31 cellular contexts compared by ENCODE assay signal in the genomic region with DNA sequence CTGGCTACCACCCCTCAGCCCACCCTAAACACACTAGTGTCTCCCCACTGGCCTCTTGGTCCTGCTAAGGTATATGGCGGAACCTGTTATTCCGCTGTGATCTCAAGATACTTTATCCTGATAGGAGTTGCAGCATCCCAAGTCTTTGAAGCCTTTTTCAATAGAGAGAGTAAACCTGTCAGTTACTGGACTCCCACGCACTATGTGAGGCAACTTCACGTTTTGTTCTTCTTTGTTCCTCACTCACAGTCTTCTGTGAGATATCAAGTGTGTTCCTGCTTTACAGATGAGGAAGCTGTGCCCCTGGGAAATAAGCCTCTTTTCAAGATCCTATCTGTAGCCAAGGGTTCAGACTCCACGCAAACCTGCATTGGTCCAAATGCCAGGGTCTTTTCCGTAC.
"Had no signal": no experiment of that assay in that cellular context is flagged by ENCODE, and none has a peak within 500 bp of the region (broad histone marks: within the 10 kb centered on the region; RNA-seq: fewer than 3 reads in every experiment).

No MANE protein-coding gene starts in this region.

- H3K36me3 ChIP-seq: breast epithelium, WERI-Rb-1 had no signal

- H3K36me3 Mint-ChIP-seq: activated naive CD4-positive, alpha-beta T cell treated with anti-CD3 and anti-CD28 coated beads, Interleukin-2, amount 50 U/mL, for 72 hours; activated naive CD8-positive, alpha-beta T cell treated with anti-CD3 and anti-CD28 coated beads, Interleukin-2, amount 10 ng/mL, durations not matched to agents 7 days and 5 days; brain; T-cell had no signal

- H3K4me3 Mint-ChIP-seq: activated B cell treated with CpG ODN at 0.5 μM for 24 hours; activated CD8-positive, alpha-beta T cell treated with anti-CD3 and anti-CD28 coated beads for 36 hours; activated naive CD4-positive, alpha-beta T cell treated with anti-CD3 and anti-CD28 coated beads for 36 hours; activated naive CD8-positive, alpha-beta T cell treated with anti-CD3 and anti-CD28 coated beads, Interleukin-2, amount 10 ng/mL, durations not matched to agents 7 days and 5 days; activated T-cell treated with anti-CD3 and anti-CD28 coated beads, Interleukin-2, amount 50 U/mL, for 4 hours; activated T-helper 17 cell treated with anti-CD3 and anti-CD28 coated beads, Interleukin-2, amount 50 U/mL, for 72 hours; brain; central memory CD8-positive, alpha-beta T cell; effector memory CD8-positive, alpha-beta T cell; T-cell; T-helper 1 cell treated with Interleukin-12 subunit alpha and Interleukin-12 subunit beta and Interleukin-4 antibody, amounts not matched to agents 30 μg/mL and 1 μg/mL, for 36 hours had no signal

- H3K4me3 ChIP-seq: ascending aorta, breast epithelium, esophagus muscularis mucosa, gastrocnemius medialis, heart right ventricle had no signal

- H3K4me1 Mint-ChIP-seq: activated B cell treated with CpG ODN at 0.5 μM for 24 hours; activated naive CD8-positive, alpha-beta T cell treated with anti-CD3 and anti-CD28 coated beads, Interleukin-2, amount 10 ng/mL, durations not matched to agents 7 days and 5 days; activated T-helper 17 cell treated with anti-CD3 and anti-CD28 coated beads, Interleukin-2, amount 50 U/mL, for 72 hours; central memory CD8-positive, alpha-beta T cell; T-cell had no signal

- H3K9me3 Mint-ChIP-seq: activated B cell treated with CpG ODN at 0.5 μM for 24 hours; activated CD8-positive, alpha-beta T cell treated with anti-CD3 and anti-CD28 coated beads for 36 hours; activated naive CD4-positive, alpha-beta T cell treated with anti-CD3 and anti-CD28 coated beads for 36 hours; activated naive CD4-positive, alpha-beta T cell treated with anti-CD3 and anti-CD28 coated beads, Interleukin-2, amount 50 U/mL, for 72 hours; activated naive CD8-positive, alpha-beta T cell treated with anti-CD3 and anti-CD28 coated beads, Interleukin-2, amount 10 ng/mL, durations not matched to agents 7 days and 5 days; activated T-cell treated with anti-CD3 and anti-CD28 coated beads, Interleukin-2, amount 50 U/mL, for 4 hours; activated T-helper 17 cell treated with anti-CD3 and anti-CD28 coated beads, Interleukin-2, amount 50 U/mL, for 72 hours; brain; central memory CD8-positive, alpha-beta T cell; effector memory CD8-positive, alpha-beta T cell; T-cell; T-helper 1 cell treated with Interleukin-12 subunit alpha and Interleukin-12 subunit beta and Interleukin-4 antibody, amounts not matched to agents 30 μg/mL and 1 μg/mL, for 36 hours had no signal

- H3K27ac Mint-ChIP-seq: activated B cell treated with CpG ODN at 0.5 μM for 24 hours; activated CD8-positive, alpha-beta T cell treated with anti-CD3 and anti-CD28 coated beads for 36 hours; activated naive CD4-positive, alpha-beta T cell treated with anti-CD3 and anti-CD28 coated beads for 36 hours; activated naive CD4-positive, alpha-beta T cell treated with anti-CD3 and anti-CD28 coated beads, Interleukin-2, amount 50 U/mL, for 72 hours; activated naive CD8-positive, alpha-beta T cell treated with anti-CD3 and anti-CD28 coated beads, Interleukin-2, amount 10 ng/mL, durations not matched to agents 7 days and 5 days; activated T-helper 17 cell treated with anti-CD3 and anti-CD28 coated beads, Interleukin-2, amount 50 U/mL, for 72 hours; brain; effector memory CD8-positive, alpha-beta T cell; T-cell; T-helper 1 cell treated with Interleukin-12 subunit alpha and Interleukin-12 subunit beta and Interleukin-4 antibody, amounts not matched to agents 30 μg/mL and 1 μg/mL, for 36 hours had no signal

- ATAC-seq: activated CD4-positive, CD25-positive, alpha-beta regulatory T cell treated with anti-CD3 and anti-CD28 coated beads, Interleukin-2, amount 50 U/mL, for 24 hours; activated CD8-positive, alpha-beta T cell treated with anti-CD3 and anti-CD28 coated beads for 36 hours; activated naive CD4-positive, alpha-beta T cell treated with anti-CD3 and anti-CD28 coated beads, Interleukin-2, amount 50 U/mL, for 72 hours; activated T-cell treated with anti-CD3 and anti-CD28 coated beads, Interleukin-2, amount 50 U/mL, for 4 hours; activated T-helper 17 cell treated with anti-CD3 and anti-CD28 coated beads, Interleukin-2, amount 50 U/mL, for 72 hours; effector memory CD8-positive, alpha-beta T cell; foreskin keratinocyte; gastrocnemius medialis; T-cell had no signal

- H3K27me3 ChIP-seq: ascending aorta, foreskin keratinocyte, gastrocnemius medialis, heart right ventricle had no signal

- H3K27me3 Mint-ChIP-seq: activated T-helper 17 cell treated with anti-CD3 and anti-CD28 coated beads, Interleukin-2, amount 50 U/mL, for 72 hours had no signal

- DNase-seq: activated B cell treated with CpG ODN at 0.5 μM for 24 hours; activated CD4-positive, alpha-beta T cell treated with anti-CD3 and anti-CD28 coated beads for 48 hours; activated CD4-positive, alpha-beta T cell treated with anti-CD3 and anti-CD28 coated beads, Interleukin-2, amount 50 U/mL, for 1 hour; activated CD4-positive, alpha-beta T cell treated with anti-CD3 and anti-CD28 coated beads, Interleukin-2, amount 50 U/mL, for 48 hours; activated CD8-positive, alpha-beta memory T cell treated with anti-CD3 and anti-CD28 coated beads for 24 hours; activated CD8-positive, alpha-beta T cell treated with anti-CD3 and anti-CD28 coated beads for 36 hours; activated effector memory CD4-positive, alpha-beta T cell treated with Interleukin-2 at 50 U/mL for 16 hours; activated naive CD4-positive, alpha-beta T cell treated with anti-CD3 and anti-CD28 coated beads for 36 hours; activated naive CD8-positive, alpha-beta T cell treated with anti-CD3 and anti-CD28 coated beads, Interleukin-2, amount 10 ng/mL, durations not matched to agents 7 days and 5 days; activated T-cell treated with anti-CD3 and anti-CD28 coated beads, Interleukin-2, amount 50 U/mL, for 4 hours; cortex of kidney; dermis blood vessel endothelial cell; effector CD4-positive, alpha-beta T cell; effector memory CD8-positive, alpha-beta T cell; erythroblast; foreskin keratinocyte; gastrocnemius medialis; glutamatergic neuron; heart right ventricle; T-cell; T1000; WERI-Rb-1 had no signal
